Comparison of ENCODE assay signal across 9 cellular contexts in the genomic region with DNA sequence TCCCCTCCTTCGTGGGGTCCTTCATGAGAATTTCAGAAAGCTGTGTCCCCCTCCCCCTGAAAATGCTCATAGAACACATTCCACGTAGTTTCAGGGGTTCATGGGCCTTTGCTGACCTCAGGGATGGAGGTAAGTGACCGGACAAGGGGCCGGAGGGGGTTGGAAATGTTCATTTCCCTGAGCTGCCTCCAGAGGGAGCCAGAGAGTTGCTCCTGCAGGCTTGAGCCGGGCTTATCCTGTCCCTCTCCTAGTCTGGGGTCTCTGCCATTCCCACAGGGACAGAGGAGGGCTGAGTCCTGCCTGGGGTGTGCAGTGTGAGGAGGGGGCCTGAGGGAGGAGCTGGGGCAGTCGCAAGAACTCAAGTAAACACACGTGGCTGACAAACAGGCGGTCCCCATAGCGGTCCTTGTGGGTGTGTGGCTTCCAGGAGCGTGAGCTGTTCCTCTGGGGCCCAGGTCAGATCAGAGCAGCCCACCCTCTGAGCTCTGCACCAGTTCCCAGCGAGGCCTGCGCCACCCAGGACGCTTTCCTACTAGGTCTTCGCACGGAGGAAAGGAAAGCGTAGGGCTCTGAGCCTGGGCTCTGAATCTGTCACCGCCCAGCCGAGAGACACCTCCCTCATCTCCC.
A peak's percentile ranks its signal among the peaks of the same experiment; 100 is the strongest.
DNase-seq lines count a peak whose midpoint lies in the region; ATAC-seq and TF ChIP-seq lines count a peak whose summit lies in the region.
"Had no signal": no experiment of that assay in that cellular context is flagged by ENCODE, and none has a peak within 500 bp of the region (broad histone marks: within the 10 kb centered on the region; RNA-seq: fewer than 3 reads in every experiment).

No MANE protein-coding gene starts in this region.

- intact Hi-C loops in mammary epithelial cell (cut with micrococcal nuclease), result loop anchor here (1.0 kb wide), 1 partner anchor 214 kb away; no protein-coding TSS in a partner anchor

- DNase-seq in DMS 273 (lab: John Stamatoyannopoulos, UW; ENCODE audit: unreplicated experiment) (peak; percentile 34), DMS 273 treated with DMSO at 0.1 percent for 48 hours (lab: John Stamatoyannopoulos, UW) (no peak), mammary epithelial cell (no peak), lung microvascular endothelial cell (ENCODE audit: low read depth in 2 of 2) (peak; percentile 31 to 57), T-helper 1 cell (no peak), NCI-H1105 treated with DMSO at 0.1 percent for 48 hours (lab: John Stamatoyannopoulos, UW) (no peak)

- dilution Hi-C loops in mammary epithelial cell (cut with HindIII; ENCODE audit: low sequenced_read_pairs), result no loop called here

- no peak for TF ChIP-seq EP300 in Ishikawa (IDR thresholded peaks at IDR 0.05; ENCODE audit: borderline replicate concordance)

- peak; percentile 60 to 80 for TF ChIP-seq CTCF in mammary epithelial cell (conservative IDR thresholded peaks at IDR 0.05 in 1 of 2, IDR thresholded peaks at IDR 0.05 in 1 of 2; ENCODE audit: extremely low read depth in 1 of 2, insufficient read depth in 1 of 2, low read depth in 1 of 2, low read length in 2 of 2)

- no peaks in the 10 kb centered on the region for H3K79me2 ChIP-seq in mammary epithelial cell (ENCODE audit: insufficient read depth, low read length)

- no peak overlapping the region for H3K4me2 ChIP-seq in mammary epithelial cell (ENCODE audit: insufficient read depth, low read depth, low read length)

- in situ Hi-C loops in mammary epithelial cell (cut with MboI; ENCODE audit: low sequenced_read_pairs in 2 of 2), result no loop called here

- CTCF ChIA-PET in mammary epithelial cell (lab: Charles Lee; ENCODE audit: low non-redundant PET), result interaction anchor here (1.1 to 1.3 kb wide), 2 partner anchors 68 to 81 kb away, joined by 4 to 8 read pairs; no protein-coding TSS in a partner anchor

- H3K4me1 ChIP-seq in mammary epithelial cell (ENCODE audit: insufficient read depth, low read length), result peaks cover under 1% of the 10 kb centered on the region

- no TSS peak for BruUV-seq in mammary epithelial cell (replicated peaks; lab: Mats Ljungman, UMichigan)

- peak; percentile 68 for TF ChIP-seq RAD21 in Ishikawa (IDR thresholded peaks at IDR 0.05; ENCODE audit: low read depth)

- no peaks in the 10 kb centered on the region for H3K36me3 ChIP-seq in mammary epithelial cell (ENCODE audit: insufficient read depth, low read length)

- H3K27me3 ChIP-seq in mammary epithelial cell (ENCODE audit: insufficient read depth, low read length), result no peaks in the 10 kb centered on the region

- no peak overlapping the region for H2AFZ ChIP-seq in mammary epithelial cell (ENCODE audit: low read depth, low read length)

- H3K9ac ChIP-seq in mammary epithelial cell (ENCODE audit: insufficient read depth, low read length), result no peak overlapping the region

- WGBS in mammary epithelial cell (ENCODE audit: low coverage, missing lambda C conversion rate), result 70% methylated on average over 11 of the region's 18 CpGs

- H3K27ac ChIP-seq in mammary epithelial cell (ENCODE audit: insufficient read depth, low read depth, low read length), result no peak overlapping the region

- H3K9me3 ChIP-seq in mammary epithelial cell (replicated peaks; ENCODE audit: insufficient read depth, low read length), result peaks cover 5% of the 10 kb centered on the region

- H3K4me3 ChIP-seq in mammary epithelial cell (replicated peaks in 1 of 3; ENCODE audit: insufficient read depth in 1 of 3, low read depth in 2 of 3, low read length in 3 of 3), result no peak overlapping the region

- no peak for ATAC-seq in HG02938 (IDR thresholded peaks at IDR 0.05; ENCODE audit: unreplicated experiment)
- ATAC-seq: T-cell had no signal

- no peaks in the 10 kb centered on the region for H4K20me1 ChIP-seq in mammary epithelial cell (ENCODE audit: insufficient read depth, low read length)

TF ChIP-seq in Ishikawa, 13 proteins besides CTCF, POLR2A, EP300 and RAD21:
- TF ChIP-seq, protein P1, sequence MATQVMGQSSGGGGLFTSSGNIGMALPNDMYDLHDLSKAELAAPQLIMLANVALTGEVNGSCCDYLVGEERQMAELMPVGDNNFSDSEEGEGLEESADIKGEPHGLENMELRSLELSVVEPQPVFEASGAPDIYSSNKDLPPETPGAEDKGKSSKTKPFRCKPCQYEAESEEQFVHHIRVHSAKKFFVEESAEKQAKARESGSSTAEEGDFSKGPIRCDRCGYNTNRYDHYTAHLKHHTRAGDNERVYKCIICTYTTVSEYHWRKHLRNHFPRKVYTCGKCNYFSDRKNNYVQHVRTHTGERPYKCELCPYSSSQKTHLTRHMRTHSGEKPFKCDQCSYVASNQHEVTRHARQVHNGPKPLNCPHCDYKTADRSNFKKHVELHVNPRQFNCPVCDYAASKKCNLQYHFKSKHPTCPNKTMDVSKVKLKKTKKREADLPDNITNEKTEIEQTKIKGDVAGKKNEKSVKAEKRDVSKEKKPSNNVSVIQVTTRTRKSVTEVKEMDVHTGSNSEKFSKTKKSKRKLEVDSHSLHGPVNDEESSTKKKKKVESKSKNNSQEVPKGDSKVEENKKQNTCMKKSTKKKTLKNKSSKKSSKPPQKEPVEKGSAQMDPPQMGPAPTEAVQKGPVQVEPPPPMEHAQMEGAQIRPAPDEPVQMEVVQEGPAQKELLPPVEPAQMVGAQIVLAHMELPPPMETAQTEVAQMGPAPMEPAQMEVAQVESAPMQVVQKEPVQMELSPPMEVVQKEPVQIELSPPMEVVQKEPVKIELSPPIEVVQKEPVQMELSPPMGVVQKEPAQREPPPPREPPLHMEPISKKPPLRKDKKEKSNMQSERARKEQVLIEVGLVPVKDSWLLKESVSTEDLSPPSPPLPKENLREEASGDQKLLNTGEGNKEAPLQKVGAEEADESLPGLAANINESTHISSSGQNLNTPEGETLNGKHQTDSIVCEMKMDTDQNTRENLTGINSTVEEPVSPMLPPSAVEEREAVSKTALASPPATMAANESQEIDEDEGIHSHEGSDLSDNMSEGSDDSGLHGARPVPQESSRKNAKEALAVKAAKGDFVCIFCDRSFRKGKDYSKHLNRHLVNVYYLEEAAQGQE (IDR thresholded peaks at IDR 0.05; ENCODE audit: low read depth), result no peak
- TF ChIP-seq TEAD4 (IDR thresholded peaks at IDR 0.05), result no peak
- no peak for TF ChIP-seq TAF1 (IDR thresholded peaks at IDR 0.05; ENCODE audit: low read depth)
- TF ChIP-seq, protein P2, sequence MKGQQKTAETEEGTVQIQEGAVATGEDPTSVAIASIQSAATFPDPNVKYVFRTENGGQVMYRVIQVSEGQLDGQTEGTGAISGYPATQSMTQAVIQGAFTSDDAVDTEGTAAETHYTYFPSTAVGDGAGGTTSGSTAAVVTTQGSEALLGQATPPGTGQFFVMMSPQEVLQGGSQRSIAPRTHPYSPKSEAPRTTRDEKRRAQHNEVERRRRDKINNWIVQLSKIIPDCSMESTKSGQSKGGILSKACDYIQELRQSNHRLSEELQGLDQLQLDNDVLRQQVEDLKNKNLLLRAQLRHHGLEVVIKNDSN (IDR thresholded peaks at IDR 0.05), result no peak
- TF ChIP-seq EGR1 (IDR thresholded peaks at IDR 0.05), result no peak
- no peak for TF ChIP-seq TCF12 (IDR thresholded peaks at IDR 0.05; ENCODE audit: low read depth)
- no peak for TF ChIP-seq MAX (IDR thresholded peaks at IDR 0.05)
- TF ChIP-seq FOXM1 (IDR thresholded peaks at IDR 0.05; ENCODE audit: borderline replicate concordance, low read depth), result no peak
- no peak for TF ChIP-seq CREB1 (IDR thresholded peaks at IDR 0.05; ENCODE audit: low read depth)
- no peak for TF ChIP-seq CEBPB (IDR thresholded peaks at IDR 0.05)
- no peak for TF ChIP-seq NFIC (IDR thresholded peaks at IDR 0.05)
- TF ChIP-seq ZBTB7A (IDR thresholded peaks at IDR 0.05; ENCODE audit: low read depth), result no peak
- TF ChIP-seq YY1 (IDR thresholded peaks at IDR 0.05; ENCODE audit: low read depth), result no peak
TF ChIP-seq in Ishikawa: peak in this region for 0.

Comparison
In these comparisons a context has a peak if more than half of its experiments do, and no peak if none do; other contexts are left out.
1. DNase-seq: peak in DMS 273 (single experiment) and lung microvascular endothelial cell (2 of 2); none in DMS 273 treated with DMSO at 0.1 percent for 48 hours (single experiment), mammary epithelial cell (single experiment), T-helper 1 cell (0 of 5) and NCI-H1105 treated with DMSO at 0.1 percent for 48 hours (single experiment).